11 cellular contexts compared by ENCODE assay signal in genomic region chr9:131999692-132000551, GRCh38.
DNase-seq lines count a peak whose midpoint lies in the region; ATAC-seq, FAIRE-seq and TF ChIP-seq lines count a peak whose summit lies in the region.
"Had no signal": no experiment of that assay in that cellular context is flagged by ENCODE, and none has a peak within 500 bp of the region (broad histone marks: within the 10 kb centered on the region; RNA-seq: fewer than 3 reads in every experiment).

No MANE protein-coding gene starts in this region.

- peak; percentile 82 to 94 for ATAC-seq in activated T-cell treated with anti-CD3 and anti-CD28 coated beads, Interleukin-2, amount 50 U/mL, for 72 hours (replicated peaks in 1 of 2)
- ATAC-seq in stimulated activated naive B cell treated with anti-CD40 and anti-IgM and Interleukin-4, amounts not matched to agents 10 μg/mL and 1 μg/mL and 100 μg/mL, for 72 hours (replicated peaks), result peak; percentile 42 to 60
- no peak for ATAC-seq in HG03439 (IDR thresholded peaks at IDR 0.05; ENCODE audit: unreplicated experiment)
- ATAC-seq: T-helper 17 cell had no signal

- POLR2A ChIA-PET in RWPE1 (lab: Yijun Ruan, JAX; ENCODE audit: low non-redundant PET), result no interaction called here

- CTCF ChIA-PET in RWPE1 (lab: Yijun Ruan, JAX), result no interaction called here

- H3K4me1 Mint-ChIP-seq in activated T-cell treated with anti-CD3 and anti-CD28 coated beads, Interleukin-2, amount 50 U/mL, for 72 hours (ENCODE audit: low read depth), result peaks cover 32% of the 10 kb centered on the region
- peaks cover 20 to 34% of the 10 kb centered on the region in 2 donors for H3K4me1 Mint-ChIP-seq in stimulated activated naive B cell treated with anti-CD40 and anti-IgM and Interleukin-4, amounts not matched to agents 10 μg/mL and 1 μg/mL and 100 μg/mL, for 72 hours

- peaks cover 1 to 2% of the 10 kb centered on the region in 2 donors for H3K36me3 Mint-ChIP-seq in activated T-cell treated with anti-CD3 and anti-CD28 coated beads, Interleukin-2, amount 50 U/mL, for 72 hours (ENCODE audit: insufficient read depth in 2 of 2)
- H3K36me3 Mint-ChIP-seq in stimulated activated naive B cell treated with anti-CD40 and anti-IgM and Interleukin-4, amounts not matched to agents 10 μg/mL and 1 μg/mL and 100 μg/mL, for 72 hours, result peaks cover 11 to 33% of the 10 kb centered on the region in 2 donors

- no peaks in the 10 kb centered on the region for H3K27me3 Mint-ChIP-seq in activated T-cell treated with anti-CD3 and anti-CD28 coated beads, Interleukin-2, amount 50 U/mL, for 72 hours (ENCODE audit: low read depth)
- H3K27me3 Mint-ChIP-seq in stimulated activated naive B cell treated with anti-CD40 and anti-IgM and Interleukin-4, amounts not matched to agents 10 μg/mL and 1 μg/mL and 100 μg/mL, for 72 hours, result no peaks in the 10 kb centered on the region
- H3K27me3 Mint-ChIP-seq: T-helper 17 cell had no signal

- H3K27ac Mint-ChIP-seq in activated T-cell treated with anti-CD3 and anti-CD28 coated beads, Interleukin-2, amount 50 U/mL, for 72 hours, result no peak overlapping the region
- H3K27ac Mint-ChIP-seq in stimulated activated naive B cell treated with anti-CD40 and anti-IgM and Interleukin-4, amounts not matched to agents 10 μg/mL and 1 μg/mL and 100 μg/mL, for 72 hours, result peak overlapping the region; percentile 20
- H3K27ac Mint-ChIP-seq: T-helper 17 cell had no signal

- DNase-seq in activated T-cell treated with anti-CD3 and anti-CD28 coated beads, Interleukin-2, amount 50 U/mL, for 72 hours, result peak in 1 of 2 donors; percentile 10
- DNase-seq in activated T-cell treated with anti-CD3 and anti-CD28 coated beads, Interleukin-2, amount 50 U/mL, for 48 hours, result no peak
- peak; percentile 73 for DNase-seq in RWPE1 (ENCODE audit: low spot score)
- peak; percentile 55 for DNase-seq in epithelial cell of proximal tubule (ENCODE audit: low read depth)
- no peak for DNase-seq in stimulated activated naive B cell treated with anti-CD40 and anti-IgM and Interleukin-4, amounts not matched to agents 10 μg/mL and 1 μg/mL and 100 μg/mL, for 72 hours
- no peak for DNase-seq in NCI-H1436 treated with DMSO at 0.1 percent for 48 hours (lab: John Stamatoyannopoulos, UW)
- no peak for DNase-seq in frontal cortex (ENCODE audit: low spot score in 2 of 2)
- DNase-seq: NCI-H524 treated with DMSO at 0.1 percent for 48 hours, ovary, T-helper 17 cell had no signal

- no peak overlapping the region for H3K4me3 ChIP-seq in epithelial cell of proximal tubule (ENCODE audit: low read depth, low read length)
- H3K4me3 ChIP-seq: ovary had no signal

- H3K4me3 Mint-ChIP-seq in activated T-cell treated with anti-CD3 and anti-CD28 coated beads, Interleukin-2, amount 50 U/mL, for 72 hours, result no peak overlapping the region
- H3K4me3 Mint-ChIP-seq in stimulated activated naive B cell treated with anti-CD40 and anti-IgM and Interleukin-4, amounts not matched to agents 10 μg/mL and 1 μg/mL and 100 μg/mL, for 72 hours, result no peak overlapping the region
- H3K4me3 Mint-ChIP-seq: T-helper 17 cell had no signal

- H3K9me3 Mint-ChIP-seq in activated T-cell treated with anti-CD3 and anti-CD28 coated beads, Interleukin-2, amount 50 U/mL, for 72 hours, result peaks cover 0 to 1% of the 10 kb centered on the region in 2 donors
- H3K9me3 Mint-ChIP-seq in stimulated activated naive B cell treated with anti-CD40 and anti-IgM and Interleukin-4, amounts not matched to agents 10 μg/mL and 1 μg/mL and 100 μg/mL, for 72 hours, result peaks cover 0 to 2% of the 10 kb centered on the region in 2 donors

- TF ChIP-seq CTCF in RWPE1 (conservative IDR thresholded peaks at IDR 0.05; ENCODE audit: low read depth) (no peak), epithelial cell of proximal tubule (conservative IDR thresholded peaks at IDR 0.05; ENCODE audit: low read depth, low read length) (peak; percentile 17)

- H3K27ac ChIP-seq in RWPE1, result no peak overlapping the region
- H3K27ac ChIP-seq: ovary had no signal

- no peak for FAIRE-seq in frontal cortex (lab: Jason Lieb, UNC)

Comparison
In these comparisons a context has a peak if more than half of its experiments do, and no peak if none do; other contexts are left out.
1. DNase-seq: peak in RWPE1 (single experiment) and epithelial cell of proximal tubule (single experiment); none in activated T-cell treated with anti-CD3 and anti-CD28 coated beads, Interleukin-2, amount 50 U/mL, for 48 hours (0 of 2), stimulated activated naive B cell treated with anti-CD40 and anti-IgM and Interleukin-4, amounts not matched to agents 10 μg/mL and 1 μg/mL and 100 μg/mL, for 72 hours (single experiment), NCI-H1436 treated with DMSO at 0.1 percent for 48 hours (single experiment) and frontal cortex (0 of 2).